Comparison of ENCODE assay signal across 23 cellular contexts in genomic region chr10:26326874-26327273, GRCh38.
"Had no signal": no experiment of that assay in that cellular context is flagged by ENCODE, and none has a peak within 500 bp of the region (broad histone marks: within the 10 kb centered on the region; RNA-seq: fewer than 3 reads in every experiment).

No MANE protein-coding gene starts in this region.

- H3K4me3 ChIP-seq: hepatocyte, left lung, lung, neural progenitor cell, testis, uterus had no signal

- H3K27ac ChIP-seq: hepatocyte, left lung, neural progenitor cell, testis, uterus had no signal

- H3K36me3 ChIP-seq: left lung, neural progenitor cell, uterus had no signal

- H3K4me1 ChIP-seq: left lung, neural progenitor cell, testis, uterus had no signal

- ATAC-seq: esophagus mucosa; left lung; sciatic nerve; stimulated activated naive B cell treated with anti-CD40 and anti-IgM and Interleukin-4, amounts not matched to agents 10 μg/mL and 1 μg/mL and 100 μg/mL, for 72 hours; WTC11 had no signal

- H3K9me3 ChIP-seq: left lung, testis, uterus had no signal

- DNase-seq: activated gamma-delta T cell treated with Interleukin-2 at 50 U/mL for 16 hours; activated T-cell treated with anti-CD3 and anti-CD28 coated beads, Interleukin-2, amount 50 U/mL, for 1 hour; aorta; dermis blood vessel endothelial cell; effector CD8-positive, alpha-beta T cell; foreskin melanocyte; glutamatergic neuron; kidney glomerular epithelial cell; left lung; naive B cell; posterior cingulate gyrus; small intestine; stimulated activated CD4-positive, alpha-beta T cell treated with anti-CD3 and anti-CD28 coated beads, Interleukin-15, amount 100 ng/mL, for 24 hours; stimulated activated naive B cell treated with anti-CD40 and anti-IgM and Interleukin-4, amounts not matched to agents 10 μg/mL and 1 μg/mL and 100 μg/mL, for 72 hours; testis; trophoblast cell; uterus had no signal

- H3K9ac ChIP-seq: neural progenitor cell had no signal

- H3K27me3 ChIP-seq: hepatocyte, left lung, neural progenitor cell, testis, uterus had no signal
